1 cellular context compared by ENCODE assay signal in genomic region chr2:200618590-200619021, GRCh38.
TF ChIP-seq lines count a peak whose summit lies in the region.

No MANE protein-coding gene starts in this region.

TF ChIP-seq in GM12878, 131 proteins besides CTCF, POLR2A, EP300 and RAD21 (continued from another document):
- TF ChIP-seq IRF5 (IDR thresholded peaks at IDR 0.05; ENCODE audit: borderline replicate concordance): no peak
- no peak for TF ChIP-seq PRDM15 (CRISPR knock-in tag; IDR thresholded peaks at IDR 0.05)
- no peak for TF ChIP-seq ATF2 (IDR thresholded peaks at IDR 0.05; ENCODE audit: low read length)
- no peak for TF ChIP-seq FOS (IDR thresholded peaks at IDR 0.05; ENCODE audit: borderline replicate concordance, extremely low read depth, insufficient read length)
- no peak for TF ChIP-seq SUZ12 (IDR thresholded peaks at IDR 0.05; ENCODE audit: unreplicated experiment)
- TF ChIP-seq PAX5 (IDR thresholded peaks at IDR 0.05; ENCODE audit: borderline replicate concordance, low read depth, low read length): no peak
TF ChIP-seq in GM12878: peak in this region for 0.
